Comparison of ENCODE assay signal across 22 cellular contexts in the genomic region with DNA sequence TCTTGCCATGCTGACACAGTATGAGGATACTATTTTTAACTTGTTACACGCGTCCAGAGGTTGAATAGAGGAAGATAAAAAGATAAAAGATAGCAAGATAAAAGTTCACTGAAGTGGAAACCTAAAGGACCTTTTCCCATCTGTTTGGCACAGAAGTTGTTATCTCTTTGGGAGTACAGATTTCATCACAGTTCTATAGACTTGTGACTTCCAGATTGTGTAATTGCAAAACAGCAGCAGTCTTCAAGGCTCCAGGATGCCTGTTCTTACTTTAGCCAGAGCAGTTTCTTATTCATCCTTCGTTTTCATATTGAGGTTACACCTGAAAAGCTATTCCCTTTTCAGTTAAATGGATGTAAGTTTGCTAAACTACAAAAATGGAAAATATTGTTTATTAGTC.
A peak's percentile ranks its signal among the peaks of the same experiment; 100 is the strongest.
DNase-seq lines count a peak whose midpoint lies in the region; ATAC-seq and TF ChIP-seq lines count a peak whose summit lies in the region.
"Had no signal": no experiment of that assay in that cellular context is flagged by ENCODE, and none has a peak within 500 bp of the region (broad histone marks: within the 10 kb centered on the region; RNA-seq: fewer than 3 reads in every experiment).

No MANE protein-coding gene starts in this region.

- no peaks in the 10 kb centered on the region for H4K20me1 ChIP-seq in BLaER1 treated with 17β-estradiol and CSF1 and Interleukin-3, amounts not matched to agents 10 nM and 100 nM

- DNase-seq in Kasumi-1 (lab: John Stamatoyannopoulos, UW) (peak; percentile 12 to 18), SKM-1 (lab: John Stamatoyannopoulos, UW; ENCODE audit: unreplicated experiment) (peak; percentile 6), epithelial cell of esophagus (ENCODE audit: low read depth) (peak; percentile 0), breast epithelium (ENCODE audit: low spot score in 2 of 2) (no peak), left ventricle myocardium superior (no peak)
- DNase-seq: AML-193; EL; KG1; NCI-H187; NCI-H524; NCI-H774; NK-92 treated with Interleukin-12 subunit alpha and Interleukin-12 subunit beta, amount 100 ng/mL, for 24 hours; SIG-M5; SK-N-SH had no signal

- H3K4me3 ChIP-seq in BLaER1 treated with 17β-estradiol and CSF1 and Interleukin-3, amounts not matched to agents 10 nM and 100 nM, result no peak overlapping the region
- H3K4me3 ChIP-seq in epithelial cell of esophagus (ENCODE audit: low read length), result no peak overlapping the region
- no peak overlapping the region for H3K4me3 ChIP-seq in breast epithelium
- H3K4me3 ChIP-seq: HAP-1 had no signal

- no peaks in the 10 kb centered on the region for H3K36me3 ChIP-seq in BLaER1 treated with 17β-estradiol and CSF1 and Interleukin-3, amounts not matched to agents 10 nM and 100 nM
- H3K36me3 ChIP-seq in breast epithelium, result no peaks in the 10 kb centered on the region
- H3K36me3 ChIP-seq: HAP-1 had no signal

- no peak overlapping the region for H3K9ac ChIP-seq in BLaER1 treated with 17β-estradiol and CSF1 and Interleukin-3, amounts not matched to agents 10 nM and 100 nM
- H3K9ac ChIP-seq: SK-N-SH had no signal

- TF ChIP-seq CTCF in epithelial cell of esophagus (IDR thresholded peaks at IDR 0.05; ENCODE audit: insufficient read depth, low read depth, low read length, missing control alignments), result no peak
- no peak for TF ChIP-seq CTCF in breast epithelium (IDR thresholded peaks at IDR 0.05)

- no peak overlapping the region for H3K27ac ChIP-seq in BLaER1 treated with 17β-estradiol and CSF1 and Interleukin-3, amounts not matched to agents 10 nM and 100 nM
- no peak overlapping the region for H3K27ac ChIP-seq in breast epithelium
- H3K27ac ChIP-seq: C4-2B, HL-60 had no signal

- no peaks in the 10 kb centered on the region for H3K27me3 ChIP-seq in BLaER1 treated with 17β-estradiol and CSF1 and Interleukin-3, amounts not matched to agents 10 nM and 100 nM
- no peaks in the 10 kb centered on the region for H3K27me3 ChIP-seq in breast epithelium

- ATAC-seq in GM18498 (IDR thresholded peaks at IDR 0.05; ENCODE audit: unreplicated experiment) (no peak), HG03039 (IDR thresholded peaks at IDR 0.05; ENCODE audit: unreplicated experiment) (no peak), left ventricle myocardium superior (no peak)
- ATAC-seq: HepG2, Panc1 had no signal

- no peak for TF ChIP-seq POLR2A in breast epithelium (IDR thresholded peaks at IDR 0.05)

- H3K4me2 ChIP-seq in BLaER1 treated with 17β-estradiol and CSF1 and Interleukin-3, amounts not matched to agents 10 nM and 100 nM, result peak overlapping the region in 6 of 11 experiments; percentile 2 to 37 (median 6); a peak in 6 of 22 replicates
- H3K4me2 ChIP-seq: SK-N-SH had no signal

- H3K4me1 ChIP-seq in BLaER1 treated with 17β-estradiol and CSF1 and Interleukin-3, amounts not matched to agents 10 nM and 100 nM, result peaks cover 0 to 8% (median 6%) of the 10 kb centered on the region in 10 experiments; a peak in 8 of 20 replicates
- no peaks in the 10 kb centered on the region for H3K4me1 ChIP-seq in breast epithelium
- H3K4me1 ChIP-seq: HAP-1 had no signal

- intact Hi-C loops in breast epithelium (cut with DNase I; ENCODE audit: low total_unique reads), result no loop called here
- intact Hi-C loops in left ventricle myocardium superior (cut with micrococcal nuclease), result no loop called here

- H3K9me3 ChIP-seq in BLaER1 treated with 17β-estradiol and CSF1 and Interleukin-3, amounts not matched to agents 10 nM and 100 nM (replicated peaks in 1 of 11), result no peaks in the 10 kb centered on the region
- H3K9me3 ChIP-seq in breast epithelium, result no peaks in the 10 kb centered on the region
- H3K9me3 ChIP-seq: HAP-1, SK-N-SH had no signal

Comparison
In these comparisons a context has a peak if more than half of its experiments do, and no peak if none do; other contexts are left out.
1. DNase-seq: peak in Kasumi-1 (2 of 2), SKM-1 (single experiment) and epithelial cell of esophagus (single experiment); none in breast epithelium (0 of 2) and left ventricle myocardium superior (single experiment).